In genomic region chr19:52398091-52398461, GRCh38 we compare ENCODE assay signal across 1 cellular context.
A peak's percentile ranks its signal among the peaks of the same experiment; 100 is the strongest.
TF ChIP-seq lines count a peak whose summit lies in the region.

No MANE protein-coding gene starts in this region.

TF ChIP-seq in GM12878, 131 proteins besides CTCF, POLR2A, EP300 and RAD21:
- TF ChIP-seq SPI1 (IDR thresholded peaks at IDR 0.05; ENCODE audit: borderline replicate concordance, insufficient read depth, low read depth, low read length) = no peak
- 0 out of 2 replicates have a peak, but pooled peaks have one; percentile 23 for TF ChIP-seq ZBTB40 (IDR thresholded peaks at IDR 0.05; ENCODE audit: borderline replicate concordance)
- no peak for TF ChIP-seq MYB (IDR thresholded peaks at IDR 0.05; ENCODE audit: borderline replicate concordance, low read depth, low read length)
